In the genomic region with DNA sequence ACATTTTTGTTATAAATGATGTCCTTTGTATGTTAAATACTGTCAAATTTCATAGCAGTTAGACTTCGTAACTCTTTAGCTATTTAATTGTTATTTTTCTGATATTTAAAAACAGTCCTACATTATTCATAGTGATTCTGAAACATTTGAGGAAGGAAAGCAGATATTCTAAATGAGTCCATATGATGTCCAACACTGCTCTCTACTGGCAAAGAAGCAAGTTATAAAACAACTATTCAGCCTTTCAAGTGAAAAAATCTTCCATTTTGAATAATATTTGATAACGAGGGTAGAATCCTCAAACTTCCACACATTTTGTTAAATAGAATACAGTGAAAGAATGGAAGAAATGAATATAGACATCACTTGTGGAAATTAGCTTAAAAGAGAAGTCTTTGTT, we compare ENCODE assay signal across 8 cellular contexts.
A peak's percentile ranks its signal among the peaks of the same experiment; 100 is the strongest.
DNase-seq lines count a peak whose midpoint lies in the region; ATAC-seq and TF ChIP-seq lines count a peak whose summit lies in the region.

No MANE protein-coding gene starts in this region.

- no peak for TF ChIP-seq POLR2A in erythroblast (IDR thresholded peaks at IDR 0.05; ENCODE audit: low read length)

- H3K27me3 Mint-ChIP-seq in activated CD8-positive, alpha-beta T cell treated with anti-CD3 and anti-CD28 coated beads for 36 hours = peaks cover 2% of the 10 kb centered on the region
- H3K27me3 Mint-ChIP-seq in activated CD8-positive, alpha-beta T cell treated with anti-CD3 and anti-CD28 coated beads, Interleukin-2, amount 10 ng/mL, durations not matched to agents 7 days and 5 days (ENCODE audit: low read depth) = no peaks in the 10 kb centered on the region

- TF ChIP-seq CTCF in activated CD8-positive, alpha-beta T cell treated with anti-CD3 and anti-CD28 coated beads for 36 hours (IDR thresholded peaks at IDR 0.05) = peak; percentile 33
- TF ChIP-seq CTCF in retinal pigment epithelial cell (conservative IDR thresholded peaks at IDR 0.05; ENCODE audit: low read depth, low read length) = peak; percentile 57

- POLR2A ChIA-PET in activated CD8-positive, alpha-beta T cell treated with anti-CD3 and anti-CD28 coated beads for 36 hours (lab: Charles Lee) = no interaction called here
- POLR2A ChIA-PET in activated CD8-positive, alpha-beta T cell treated with anti-CD3 and anti-CD28 coated beads, Interleukin-2, amount 10 ng/mL, durations not matched to agents 7 days and 5 days (lab: Charles Lee) = no interaction called here

- no peak overlapping the region for H3K27ac Mint-ChIP-seq in activated CD8-positive, alpha-beta T cell treated with anti-CD3 and anti-CD28 coated beads for 36 hours
- no peak overlapping the region for H3K27ac Mint-ChIP-seq in activated CD8-positive, alpha-beta T cell treated with anti-CD3 and anti-CD28 coated beads, Interleukin-2, amount 10 ng/mL, durations not matched to agents 7 days and 5 days

- DNase-seq in activated CD8-positive, alpha-beta T cell treated with anti-CD3 and anti-CD28 coated beads for 36 hours = no peak
- DNase-seq in activated CD8-positive, alpha-beta T cell treated with anti-CD3 and anti-CD28 coated beads, Interleukin-2, amount 10 ng/mL, durations not matched to agents 7 days and 5 days = no peak
- peak; percentile 60 for DNase-seq in HS-5 (ENCODE audit: low read depth)
- peak; percentile 74 for DNase-seq in OCI-M1 (lab: John Stamatoyannopoulos, UW)
- DNase-seq in erythroblast (lab: John Stamatoyannopoulos, UW) = peak; percentile 12 to 32
- no peak for DNase-seq in retinal pigment epithelial cell (ENCODE audit: low read depth)
- DNase-seq in activated CD4-positive, alpha-beta T cell treated with anti-CD3 and anti-CD28 coated beads, Interleukin-2, amount 50 U/mL, for 4 hours = no peak

- CTCF ChIA-PET in activated CD8-positive, alpha-beta T cell treated with anti-CD3 and anti-CD28 coated beads for 36 hours (lab: Charles Lee) = interaction anchor here (1.1 kb wide), 1 partner anchor 1012 kb away, joined by 3 read pairs; no protein-coding TSS in a partner anchor
- CTCF ChIA-PET in activated CD8-positive, alpha-beta T cell treated with anti-CD3 and anti-CD28 coated beads, Interleukin-2, amount 10 ng/mL, durations not matched to agents 7 days and 5 days (lab: Charles Lee) = interaction anchor here (0.7 kb wide), 1 partner anchor 893 kb away, joined by 3 read pairs; no protein-coding TSS in a partner anchor

- intact Hi-C loops in activated CD8-positive, alpha-beta T cell treated with anti-CD3 and anti-CD28 coated beads for 36 hours (cut with micrococcal nuclease) = no loop called here

- ATAC-seq in activated CD8-positive, alpha-beta T cell treated with anti-CD3 and anti-CD28 coated beads for 36 hours = no peak
- no peak for ATAC-seq in activated CD8-positive, alpha-beta T cell treated with anti-CD3 and anti-CD28 coated beads, Interleukin-2, amount 10 ng/mL, durations not matched to agents 7 days and 5 days
- ATAC-seq in HG02763 (IDR thresholded peaks at IDR 0.05; ENCODE audit: unreplicated experiment) = no peak

- no peak overlapping the region for H3K4me3 ChIP-seq in retinal pigment epithelial cell (ENCODE audit: low read length)

- H3K36me3 Mint-ChIP-seq in activated CD8-positive, alpha-beta T cell treated with anti-CD3 and anti-CD28 coated beads for 36 hours (ENCODE audit: low read depth) = no peaks in the 10 kb centered on the region
- no peaks in the 10 kb centered on the region for H3K36me3 Mint-ChIP-seq in activated CD8-positive, alpha-beta T cell treated with anti-CD3 and anti-CD28 coated beads, Interleukin-2, amount 10 ng/mL, durations not matched to agents 7 days and 5 days (ENCODE audit: low read depth)

- H3K4me3 Mint-ChIP-seq in activated CD8-positive, alpha-beta T cell treated with anti-CD3 and anti-CD28 coated beads for 36 hours = no peak overlapping the region
- no peak overlapping the region for H3K4me3 Mint-ChIP-seq in activated CD8-positive, alpha-beta T cell treated with anti-CD3 and anti-CD28 coated beads, Interleukin-2, amount 10 ng/mL, durations not matched to agents 7 days and 5 days

- H3K9me3 Mint-ChIP-seq in activated CD8-positive, alpha-beta T cell treated with anti-CD3 and anti-CD28 coated beads for 36 hours = no peaks in the 10 kb centered on the region
- no peaks in the 10 kb centered on the region for H3K9me3 Mint-ChIP-seq in activated CD8-positive, alpha-beta T cell treated with anti-CD3 and anti-CD28 coated beads, Interleukin-2, amount 10 ng/mL, durations not matched to agents 7 days and 5 days (ENCODE audit: insufficient read depth)

- H3K4me1 Mint-ChIP-seq in activated CD8-positive, alpha-beta T cell treated with anti-CD3 and anti-CD28 coated beads for 36 hours (ENCODE audit: low read depth) = no peaks in the 10 kb centered on the region
- no peaks in the 10 kb centered on the region for H3K4me1 Mint-ChIP-seq in activated CD8-positive, alpha-beta T cell treated with anti-CD3 and anti-CD28 coated beads, Interleukin-2, amount 10 ng/mL, durations not matched to agents 7 days and 5 days (ENCODE audit: low read depth)

Comparison
In these comparisons a context has a peak if more than half of its experiments do, and no peak if none do; other contexts are left out.
1. DNase-seq: peak in HS-5 (single experiment), OCI-M1 (single experiment) and erythroblast (2 of 2); none in activated CD8-positive, alpha-beta T cell treated with anti-CD3 and anti-CD28 coated beads for 36 hours (single experiment), activated CD8-positive, alpha-beta T cell treated with anti-CD3 and anti-CD28 coated beads, Interleukin-2, amount 10 ng/mL, durations not matched to agents 7 days and 5 days (single experiment), retinal pigment epithelial cell (single experiment) and activated CD4-positive, alpha-beta T cell treated with anti-CD3 and anti-CD28 coated beads, Interleukin-2, amount 50 U/mL, for 4 hours (0 of 2).